8 cellular contexts compared by ENCODE assay signal in the genomic region with DNA sequence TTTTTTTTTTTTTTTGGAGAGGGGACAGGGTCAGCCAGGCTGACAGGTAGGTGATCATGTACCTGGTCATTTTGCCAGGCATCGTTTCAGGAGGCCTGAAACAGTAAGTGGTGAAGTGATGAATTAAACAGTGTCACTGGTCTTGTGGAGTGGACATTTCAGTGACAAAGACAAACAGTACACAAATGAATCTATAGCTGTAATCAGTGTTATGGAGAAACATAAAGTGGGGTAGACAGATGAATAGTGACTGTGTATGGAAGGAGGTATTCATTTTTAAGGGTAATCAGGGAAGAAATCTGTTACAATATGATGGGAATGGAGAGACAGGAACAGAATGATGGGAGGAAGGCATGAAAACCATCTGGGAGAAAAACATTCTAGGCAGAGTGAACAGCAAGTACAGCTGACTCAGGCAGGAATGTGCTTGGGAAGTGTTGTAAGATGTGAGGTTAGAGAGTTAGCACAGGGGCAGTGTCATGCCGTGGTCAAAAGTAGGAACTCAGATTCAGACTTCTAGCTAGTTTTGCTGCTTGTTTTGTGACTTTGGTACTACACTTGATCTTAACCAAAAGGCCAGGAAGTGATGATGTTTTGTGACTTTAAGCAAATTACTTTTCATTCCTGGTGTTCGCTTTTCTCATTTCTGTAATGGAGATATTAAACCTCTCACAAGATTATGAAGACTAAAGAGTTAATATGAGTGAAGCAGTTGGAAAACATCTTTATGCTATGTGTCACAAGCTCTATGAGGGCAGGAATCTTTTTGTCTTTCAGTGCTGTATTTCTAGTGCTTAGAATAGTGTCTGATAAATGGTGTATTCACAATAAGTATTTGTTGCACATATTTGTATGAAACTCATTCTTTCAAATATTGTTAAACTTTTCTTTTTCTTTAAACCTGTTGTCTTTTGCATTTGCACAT. TPM values are rescaled to one million over a fixed set of nuclear protein-coding genes. Genes with fewer than 3 reads are reported as not detected.
A peak's percentile ranks its signal among the peaks of the same experiment; 100 is the strongest.
DNase-seq lines count a peak whose midpoint lies in the region; ATAC-seq, FAIRE-seq and TF ChIP-seq lines count a peak whose summit lies in the region.

No MANE protein-coding gene starts in this region.

- H3K4me1 ChIP-seq in adipocyte (ENCODE audit: control insufficient read depth, insufficient read depth, low read length) (peaks cover 68% of the 10 kb centered on the region), prostate gland (replicated peaks) (no peaks in the 10 kb centered on the region)

- H3K9ac ChIP-seq in adipocyte (ENCODE audit: low read length): peak overlapping the region; percentile 53

- H3K36me3 ChIP-seq in adipocyte (ENCODE audit: control insufficient read depth, insufficient read depth, low read length, severe bottlenecking) (peaks cover 29% of the 10 kb centered on the region), prostate gland (no peaks in the 10 kb centered on the region)

- no peaks in the 10 kb centered on the region for H3K27me3 ChIP-seq in adipocyte (replicated peaks; ENCODE audit: control insufficient read depth, insufficient read depth, low read length)
- H3K27me3 ChIP-seq in prostate gland (replicated peaks; ENCODE audit: insufficient read depth): no peaks in the 10 kb centered on the region

- no peak overlapping the region for H3K27ac ChIP-seq in prostate gland

- DNase-seq in AG10803 (ENCODE audit: low read depth) (peak; percentile 94), adipocyte (ENCODE audit: low read depth) (peak; percentile 90), kidney glomerular epithelial cell (lab: John Stamatoyannopoulos, UW) (peak; percentile 78), prostate gland (ENCODE audit: low spot score) (no peak), frontal cortex (ENCODE audit: low spot score in 2 of 2) (no peak)

- no peak for TF ChIP-seq CTCF in AG10803 (conservative IDR thresholded peaks at IDR 0.05; ENCODE audit: low read length)
- no peak for TF ChIP-seq CTCF in prostate gland (IDR thresholded peaks at IDR 0.05)

- no peak for TF ChIP-seq POLR2A in prostate gland (IDR thresholded peaks at IDR 0.05)

- intact Hi-C loops in prostate gland (cut with DNase I): no loop called here

- H3K9me3 ChIP-seq in adipocyte (ENCODE audit: control insufficient read depth, low read length): no peaks in the 10 kb centered on the region
- H3K9me3 ChIP-seq in prostate gland: no peaks in the 10 kb centered on the region

- no peak for FAIRE-seq in frontal cortex (lab: Jason Lieb, UNC)

- peak; percentile 43 for ATAC-seq in HG02642 (IDR thresholded peaks at IDR 0.05; ENCODE audit: poor library complexity, unreplicated experiment)
- no peak for ATAC-seq in GM18870 (IDR thresholded peaks at IDR 0.05; ENCODE audit: unreplicated experiment)
- ATAC-seq in GM21367 (IDR thresholded peaks at IDR 0.05; ENCODE audit: unreplicated experiment): no peak

- WGBS in prostate gland: 76% methylated on average over 3 of the region's 3 CpGs

- H3K4me3 ChIP-seq in AG10803 (ENCODE audit: low read length) (no peak overlapping the region), adipocyte (ENCODE audit: low read length) (peak overlapping the region; percentile 23), prostate gland (no peak overlapping the region)

RNA-seq across cellular contexts. Expression of a gene that starts 43.4 kb away (rescaled TPM):
- total RNA-seq in prostate gland: 100 to 1,000 TPM in 1 of 2 donors, 10 to 100 TPM in 1; 63.0 to 316 TPM
- total RNA-seq in frontal cortex: 218 TPM

Comparison
In these comparisons a context has a peak if more than half of its experiments do, and no peak if none do; other contexts are left out.
1. DNase-seq: peak in AG10803 (single experiment), adipocyte (single experiment) and kidney glomerular epithelial cell (single experiment); none in prostate gland (single experiment) and frontal cortex (0 of 2).